Comparison of ENCODE assay signal across 16 cellular contexts in the genomic region with DNA sequence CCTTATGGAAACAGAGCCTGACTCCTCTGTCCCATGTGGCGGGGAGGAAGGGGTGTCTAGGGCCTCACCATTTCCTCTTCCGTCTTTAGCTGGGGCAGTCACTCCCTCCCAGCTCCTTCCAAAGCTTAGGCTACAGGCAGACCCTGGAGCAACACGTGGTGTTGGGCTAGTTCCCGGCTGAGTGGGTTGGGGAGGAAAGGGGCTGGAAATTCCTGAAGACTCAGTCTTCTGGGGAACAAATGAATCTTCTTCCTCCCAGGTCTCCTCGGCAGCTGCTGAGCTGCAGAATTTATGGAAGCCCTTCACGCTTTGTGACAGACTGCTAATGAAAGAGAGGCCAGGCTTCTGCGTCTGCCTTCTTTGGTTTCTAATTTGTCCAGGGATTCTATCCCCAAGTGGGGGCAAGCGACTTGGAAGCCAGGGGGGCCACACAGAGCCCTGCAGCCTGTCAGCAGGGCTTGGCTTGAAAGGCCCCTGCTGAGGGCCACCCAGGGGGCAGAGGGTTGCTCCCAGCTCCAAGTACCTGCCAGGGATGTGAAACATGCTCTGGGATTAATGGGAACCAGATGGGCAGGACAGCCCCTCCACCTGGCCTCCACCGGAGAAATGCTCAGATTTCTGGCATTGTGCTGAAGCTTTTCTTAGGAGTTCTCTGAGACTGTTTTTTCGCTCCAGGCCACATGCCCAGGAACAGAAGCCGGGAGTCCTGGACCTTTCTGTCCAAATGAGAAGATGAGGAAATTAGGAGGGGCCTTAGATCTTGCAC.
DNase-seq lines count a peak whose midpoint lies in the region; ATAC-seq and TF ChIP-seq lines count a peak whose summit lies in the region.
"Had no signal": no experiment of that assay in that cellular context is flagged by ENCODE, and none has a peak within 500 bp of the region (broad histone marks: within the 10 kb centered on the region; RNA-seq: fewer than 3 reads in every experiment).

No MANE protein-coding gene starts in this region.

- no peaks in the 10 kb centered on the region for H3K36me3 ChIP-seq in stomach smooth muscle (ENCODE audit: control insufficient read depth in 2 of 2, insufficient read depth in 2 of 2, low read length in 2 of 2)

- no peak overlapping the region for H3K4me3 ChIP-seq in cardiac fibroblast (replicated peaks in 1 of 2; ENCODE audit: low read depth in 2 of 2, low read length in 2 of 2)
- no peak overlapping the region for H3K4me3 ChIP-seq in stomach smooth muscle (ENCODE audit: low read length in 2 of 2)
- H3K4me3 ChIP-seq: PC-9 had no signal

- H3K27me3 Mint-ChIP-seq in activated T-helper 2 cell treated with anti-CD3 and anti-CD28 coated beads, Interferon-gamma antibody, Interleukin-2, Interleukin-4, amounts not matched to agents 10 μg/mL and 5 μg/mL and 100 μg/mL, durations not matched to agents 14 hours and 24 hours and 36 hours (ENCODE audit: low read depth), result peaks cover 2% of the 10 kb centered on the region
- H3K27me3 Mint-ChIP-seq in activated T-helper 1 cell treated with anti-CD3 and anti-CD28 coated beads, Interleukin-12 subunit alpha, Interleukin-12 subunit beta, Interleukin-2, Interleukin-4 antibody, amounts not matched to agents 30 ng/mL and 10 ng/mL and 1 ng/mL, durations not matched to agents 14 hours and 24 hours and 36 hours (ENCODE audit: insufficient read depth), result peaks cover 3% of the 10 kb centered on the region

- H3K9ac ChIP-seq in stomach smooth muscle (ENCODE audit: low read length in 2 of 2), result no peak overlapping the region

- DNase-seq in NCI-H1694 (lab: John Stamatoyannopoulos, UW), result peak; percentile 15
- peak; percentile 16 to 51 for DNase-seq in cardiac fibroblast (ENCODE audit: low read depth in 2 of 2)
- DNase-seq in left kidney (ENCODE audit: low read depth, low spot score), result peak; percentile 94
- no peak for DNase-seq in activated T-helper 2 cell treated with anti-CD3 and anti-CD28 coated beads, Interferon-gamma antibody, Interleukin-2, Interleukin-4, amounts not matched to agents 10 μg/mL and 5 μg/mL and 100 μg/mL, durations not matched to agents 14 hours and 24 hours and 36 hours (ENCODE audit: low spot score)
- no peak for DNase-seq in foreskin keratinocyte
- no peak for DNase-seq in NCI-H2227 treated with DMSO at 0.1 percent for 48 hours (lab: John Stamatoyannopoulos, UW)
- no peak for DNase-seq in activated T-helper 1 cell treated with anti-CD3 and anti-CD28 coated beads, Interleukin-12 subunit alpha, Interleukin-12 subunit beta, Interleukin-2, Interleukin-4 antibody, amounts not matched to agents 30 ng/mL and 10 ng/mL and 1 ng/mL, durations not matched to agents 14 hours and 24 hours and 36 hours (ENCODE audit: low spot score)
- DNase-seq: activated CD8-positive, alpha-beta T cell treated with anti-CD3 and anti-CD28 coated beads for 36 hours; activated naive CD4-positive, alpha-beta T cell treated with anti-CD3 and anti-CD28 coated beads, Interleukin-2, amount 50 U/mL, for 16 hours; CD8-positive, alpha-beta T cell; naive thymus-derived CD4-positive, alpha-beta T cell; NCI-H2107; PC-9 had no signal

- H3K27ac ChIP-seq in stomach smooth muscle (ENCODE audit: low read length) (peak overlapping the region; percentile 41), foreskin keratinocyte (no peak overlapping the region)
- H3K27ac ChIP-seq: PC-9 had no signal

- no peak overlapping the region for H3K27ac Mint-ChIP-seq in activated T-helper 2 cell treated with anti-CD3 and anti-CD28 coated beads, Interferon-gamma antibody, Interleukin-2, Interleukin-4, amounts not matched to agents 10 μg/mL and 5 μg/mL and 100 μg/mL, durations not matched to agents 14 hours and 24 hours and 36 hours
- H3K27ac Mint-ChIP-seq in activated T-helper 1 cell treated with anti-CD3 and anti-CD28 coated beads, Interleukin-12 subunit alpha, Interleukin-12 subunit beta, Interleukin-2, Interleukin-4 antibody, amounts not matched to agents 30 ng/mL and 10 ng/mL and 1 ng/mL, durations not matched to agents 14 hours and 24 hours and 36 hours, result no peak overlapping the region
- H3K27ac Mint-ChIP-seq: activated CD8-positive, alpha-beta T cell treated with anti-CD3 and anti-CD28 coated beads for 36 hours; CD8-positive, alpha-beta T cell; naive thymus-derived CD4-positive, alpha-beta T cell; stimulated activated effector memory CD8-positive, alpha-beta T cell treated with anti-CD3 and anti-CD28 coated beads, Interleukin-12 subunit alpha, Interleukin-12 subunit beta, amount 100 ng/mL, for 72 hours; T-helper 2 cell treated with Interferon-gamma antibody and Interleukin-4, amounts not matched to agents 5 μg/mL and 100 μg/mL, for 36 hours had no signal

- H3K27me3 ChIP-seq in stomach smooth muscle (ENCODE audit: control insufficient read depth in 1 of 2, insufficient read depth in 2 of 2, low read length in 2 of 2), result no peaks in the 10 kb centered on the region
- H3K27me3 ChIP-seq in foreskin keratinocyte, result peaks cover 23% of the 10 kb centered on the region

- intact Hi-C loops in activated T-helper 2 cell treated with anti-CD3 and anti-CD28 coated beads, Interferon-gamma antibody, Interleukin-2, Interleukin-4, amounts not matched to agents 10 μg/mL and 5 μg/mL and 100 μg/mL, durations not matched to agents 14 hours and 24 hours and 36 hours (cut with micrococcal nuclease), result no loop called here
- intact Hi-C loops in activated T-helper 1 cell treated with anti-CD3 and anti-CD28 coated beads, Interleukin-12 subunit alpha, Interleukin-12 subunit beta, Interleukin-2, Interleukin-4 antibody, amounts not matched to agents 30 ng/mL and 10 ng/mL and 1 ng/mL, durations not matched to agents 14 hours and 24 hours and 36 hours (cut with micrococcal nuclease), result no loop called here

- no peak overlapping the region for H3K4me3 Mint-ChIP-seq in activated T-helper 2 cell treated with anti-CD3 and anti-CD28 coated beads, Interferon-gamma antibody, Interleukin-2, Interleukin-4, amounts not matched to agents 10 μg/mL and 5 μg/mL and 100 μg/mL, durations not matched to agents 14 hours and 24 hours and 36 hours (ENCODE audit: low read depth)
- no peak overlapping the region for H3K4me3 Mint-ChIP-seq in activated T-helper 1 cell treated with anti-CD3 and anti-CD28 coated beads, Interleukin-12 subunit alpha, Interleukin-12 subunit beta, Interleukin-2, Interleukin-4 antibody, amounts not matched to agents 30 ng/mL and 10 ng/mL and 1 ng/mL, durations not matched to agents 14 hours and 24 hours and 36 hours
- H3K4me3 Mint-ChIP-seq: activated CD8-positive, alpha-beta T cell treated with anti-CD3 and anti-CD28 coated beads for 36 hours; CD8-positive, alpha-beta T cell; naive thymus-derived CD4-positive, alpha-beta T cell; stimulated activated effector memory CD8-positive, alpha-beta T cell treated with anti-CD3 and anti-CD28 coated beads, Interleukin-12 subunit alpha, Interleukin-12 subunit beta, amount 100 ng/mL, for 72 hours; T-helper 2 cell treated with Interferon-gamma antibody and Interleukin-4, amounts not matched to agents 5 μg/mL and 100 μg/mL, for 36 hours had no signal

- H3K9me3 Mint-ChIP-seq in activated T-helper 2 cell treated with anti-CD3 and anti-CD28 coated beads, Interferon-gamma antibody, Interleukin-2, Interleukin-4, amounts not matched to agents 10 μg/mL and 5 μg/mL and 100 μg/mL, durations not matched to agents 14 hours and 24 hours and 36 hours, result no peaks in the 10 kb centered on the region
- no peaks in the 10 kb centered on the region for H3K9me3 Mint-ChIP-seq in activated T-helper 1 cell treated with anti-CD3 and anti-CD28 coated beads, Interleukin-12 subunit alpha, Interleukin-12 subunit beta, Interleukin-2, Interleukin-4 antibody, amounts not matched to agents 30 ng/mL and 10 ng/mL and 1 ng/mL, durations not matched to agents 14 hours and 24 hours and 36 hours
- H3K9me3 Mint-ChIP-seq: activated CD8-positive, alpha-beta T cell treated with anti-CD3 and anti-CD28 coated beads for 36 hours; CD8-positive, alpha-beta T cell; naive thymus-derived CD4-positive, alpha-beta T cell; stimulated activated effector memory CD8-positive, alpha-beta T cell treated with anti-CD3 and anti-CD28 coated beads, Interleukin-12 subunit alpha, Interleukin-12 subunit beta, amount 100 ng/mL, for 72 hours; T-helper 2 cell treated with Interferon-gamma antibody and Interleukin-4, amounts not matched to agents 5 μg/mL and 100 μg/mL, for 36 hours had no signal

- H3K4me1 ChIP-seq in stomach smooth muscle (ENCODE audit: control insufficient read depth, insufficient read depth, low read length), result peaks cover 15% of the 10 kb centered on the region
- H3K4me1 ChIP-seq in foreskin keratinocyte, result no peaks in the 10 kb centered on the region

- TF ChIP-seq CTCF in cardiac fibroblast (IDR thresholded peaks at IDR 0.05; ENCODE audit: low read depth, low read length), result no peak
- no peak for TF ChIP-seq CTCF in foreskin keratinocyte (conservative IDR thresholded peaks at IDR 0.05)

- ATAC-seq in foreskin keratinocyte, result no peak
- ATAC-seq: activated CD8-positive, alpha-beta T cell treated with anti-CD3 and anti-CD28 coated beads for 36 hours; CD8-positive, alpha-beta T cell; naive thymus-derived CD4-positive, alpha-beta T cell; stimulated activated effector memory CD8-positive, alpha-beta T cell treated with anti-CD3 and anti-CD28 coated beads, Interleukin-12 subunit alpha, Interleukin-12 subunit beta, amount 100 ng/mL, for 72 hours had no signal

- no peaks in the 10 kb centered on the region for H3K9me3 ChIP-seq in stomach smooth muscle (ENCODE audit: control insufficient read depth in 2 of 2, low read length in 2 of 2)

- H3K4me1 Mint-ChIP-seq in activated T-helper 2 cell treated with anti-CD3 and anti-CD28 coated beads, Interferon-gamma antibody, Interleukin-2, Interleukin-4, amounts not matched to agents 10 μg/mL and 5 μg/mL and 100 μg/mL, durations not matched to agents 14 hours and 24 hours and 36 hours (ENCODE audit: low read depth), result no peaks in the 10 kb centered on the region
- H3K4me1 Mint-ChIP-seq in activated T-helper 1 cell treated with anti-CD3 and anti-CD28 coated beads, Interleukin-12 subunit alpha, Interleukin-12 subunit beta, Interleukin-2, Interleukin-4 antibody, amounts not matched to agents 30 ng/mL and 10 ng/mL and 1 ng/mL, durations not matched to agents 14 hours and 24 hours and 36 hours (ENCODE audit: low read depth), result no peaks in the 10 kb centered on the region
- H3K4me1 Mint-ChIP-seq: naive thymus-derived CD4-positive, alpha-beta T cell; stimulated activated effector memory CD8-positive, alpha-beta T cell treated with anti-CD3 and anti-CD28 coated beads, Interleukin-12 subunit alpha, Interleukin-12 subunit beta, amount 100 ng/mL, for 72 hours had no signal

- no peaks in the 10 kb centered on the region for H3K36me3 Mint-ChIP-seq in activated T-helper 2 cell treated with anti-CD3 and anti-CD28 coated beads, Interferon-gamma antibody, Interleukin-2, Interleukin-4, amounts not matched to agents 10 μg/mL and 5 μg/mL and 100 μg/mL, durations not matched to agents 14 hours and 24 hours and 36 hours (ENCODE audit: low read depth)
- H3K36me3 Mint-ChIP-seq in activated T-helper 1 cell treated with anti-CD3 and anti-CD28 coated beads, Interleukin-12 subunit alpha, Interleukin-12 subunit beta, Interleukin-2, Interleukin-4 antibody, amounts not matched to agents 30 ng/mL and 10 ng/mL and 1 ng/mL, durations not matched to agents 14 hours and 24 hours and 36 hours (ENCODE audit: low read depth), result no peaks in the 10 kb centered on the region
- H3K36me3 Mint-ChIP-seq: CD8-positive, alpha-beta T cell; naive thymus-derived CD4-positive, alpha-beta T cell; stimulated activated effector memory CD8-positive, alpha-beta T cell treated with anti-CD3 and anti-CD28 coated beads, Interleukin-12 subunit alpha, Interleukin-12 subunit beta, amount 100 ng/mL, for 72 hours had no signal

Comparison
In these comparisons a context has a peak if more than half of its experiments do, and no peak if none do; other contexts are left out.
1. DNase-seq: peak in NCI-H1694 (single experiment), cardiac fibroblast (2 of 2) and left kidney (single experiment); none in activated T-helper 2 cell treated with anti-CD3 and anti-CD28 coated beads, Interferon-gamma antibody, Interleukin-2, Interleukin-4, amounts not matched to agents 10 μg/mL and 5 μg/mL and 100 μg/mL, durations not matched to agents 14 hours and 24 hours and 36 hours (single experiment), foreskin keratinocyte (0 of 2), NCI-H2227 treated with DMSO at 0.1 percent for 48 hours (single experiment) and activated T-helper 1 cell treated with anti-CD3 and anti-CD28 coated beads, Interleukin-12 subunit alpha, Interleukin-12 subunit beta, Interleukin-2, Interleukin-4 antibody, amounts not matched to agents 30 ng/mL and 10 ng/mL and 1 ng/mL, durations not matched to agents 14 hours and 24 hours and 36 hours (single experiment).